22 cellular contexts compared by ENCODE assay signal in the genomic region with DNA sequence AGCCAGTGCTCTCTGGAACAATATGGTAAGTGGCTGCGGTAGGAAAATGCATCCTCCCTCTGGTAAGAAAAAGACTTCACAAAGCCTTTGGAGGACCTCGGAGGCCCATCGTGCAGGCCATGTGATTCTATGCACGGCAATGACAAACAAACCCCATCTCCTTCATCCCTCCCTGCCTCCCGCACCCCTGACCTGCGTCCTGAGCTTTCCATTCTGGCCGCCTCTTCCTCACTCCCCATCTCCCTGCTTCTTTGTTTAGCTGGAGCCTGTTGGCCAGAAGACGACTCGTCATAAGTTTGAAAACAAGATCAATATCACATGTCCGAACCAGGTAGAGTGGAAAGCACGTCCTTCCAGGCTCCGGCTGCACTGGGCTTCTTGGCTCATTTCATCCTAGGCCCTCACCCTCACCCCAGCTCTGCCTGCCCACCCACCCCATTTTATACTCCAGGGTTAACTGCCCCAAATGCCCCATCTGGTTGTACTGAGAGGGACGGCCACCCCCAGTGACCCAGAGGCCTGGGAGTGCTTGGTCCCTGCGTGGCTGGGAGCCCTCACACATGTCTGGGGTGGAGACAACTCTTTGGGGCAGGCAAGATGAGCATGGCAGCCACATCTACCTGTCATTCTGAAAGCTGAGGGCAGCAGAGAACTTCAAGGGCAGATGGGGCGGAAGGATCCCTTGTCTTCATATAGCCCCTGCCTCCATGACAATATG.
"Had no signal": no experiment of that assay in that cellular context is flagged by ENCODE, and none has a peak within 500 bp of the region (broad histone marks: within the 10 kb centered on the region; RNA-seq: fewer than 3 reads in every experiment).

No MANE protein-coding gene starts in this region.

- H3K9ac ChIP-seq: parathyroid adenoma had no signal

- H3K9me3 ChIP-seq: adrenal gland, ascending aorta, left ventricle myocardium inferior, right lobe of liver, testis had no signal

- H3K27ac ChIP-seq: adrenal gland, ascending aorta, left ventricle myocardium inferior, parathyroid adenoma, right lobe of liver, testis had no signal

- H3K4me3 Mint-ChIP-seq: activated CD4-positive, alpha-beta T cell treated with anti-CD3 and anti-CD28 coated beads for 36 hours; effector memory CD8-positive, alpha-beta T cell; natural killer cell treated with Interleukin-12 subunit alpha and Interleukin-12 subunit beta and Interleukin-15 and Interleukin-18, amount 100 ng/mL, for 72 hours; type B pancreatic cell had no signal

- H3K4me2 ChIP-seq: smooth muscle cell had no signal

- H3K9me3 Mint-ChIP-seq: effector memory CD8-positive, alpha-beta T cell; natural killer cell treated with Interleukin-12 subunit alpha and Interleukin-12 subunit beta and Interleukin-15 and Interleukin-18, amount 100 ng/mL, for 72 hours; type B pancreatic cell had no signal

- H2AFZ ChIP-seq: parathyroid adenoma had no signal

- DNase-seq: activated CD4-positive, alpha-beta T cell treated with anti-CD3 and anti-CD28 coated beads for 36 hours; activated CD4-positive, alpha-beta T cell treated with anti-CD3 and anti-CD28 coated beads, Interleukin-2, amount 50 U/mL, for 4 hours; activated naive CD4-positive, alpha-beta T cell treated with Interleukin-2 at 50 U/mL for 16 hours; central memory CD4-positive, alpha-beta T cell; effector memory CD8-positive, alpha-beta T cell; hippocampal formation; left ventricle myocardium inferior; midbrain; right lobe of liver; stimulated activated CD4-positive, alpha-beta T cell treated with anti-CD3 and anti-CD28 coated beads, Interleukin-2, amount 100 ng/mL, for 48 hours; stimulated activated CD8-positive, alpha-beta memory T cell treated with anti-CD3 and anti-CD28 coated beads, Interleukin-4, amount 100 ng/mL, for 48 hours; stimulated activated naive CD4-positive, alpha-beta T cell; T-helper 9 cell; testis had no signal

- H3K36me3 Mint-ChIP-seq: natural killer cell treated with Interleukin-12 subunit alpha and Interleukin-12 subunit beta and Interleukin-15 and Interleukin-18, amount 100 ng/mL, for 72 hours; type B pancreatic cell had no signal

- H3K27me3 ChIP-seq: adrenal gland, ascending aorta, right lobe of liver, testis had no signal

- H3K27ac Mint-ChIP-seq: activated CD4-positive, alpha-beta T cell treated with anti-CD3 and anti-CD28 coated beads for 36 hours; natural killer cell treated with Interleukin-12 subunit alpha and Interleukin-12 subunit beta and Interleukin-15 and Interleukin-18, amount 100 ng/mL, for 72 hours had no signal

- H3K79me2 ChIP-seq: parathyroid adenoma had no signal

- H3K4me3 ChIP-seq: adrenal gland, ascending aorta, left ventricle myocardium inferior, right lobe of liver, smooth muscle cell, testis had no signal

- ATAC-seq: activated CD4-positive, alpha-beta T cell treated with anti-CD3 and anti-CD28 coated beads for 36 hours; effector memory CD8-positive, alpha-beta T cell; esophagus mucosa; natural killer cell treated with Interleukin-12 subunit alpha and Interleukin-12 subunit beta and Interleukin-15 and Interleukin-18, amount 100 ng/mL, for 72 hours; right lobe of liver; SK-N-SH treated with all-trans-retinoic acid at 6 μM for 48 hours had no signal

- H3K27me3 Mint-ChIP-seq: type B pancreatic cell had no signal

- H3K36me3 ChIP-seq: adrenal gland, ascending aorta, left ventricle myocardium inferior, right lobe of liver had no signal
